In genomic region chr1:161013591-161014513, GRCh38 we compare ENCODE assay signal across 1 cellular context.
TF ChIP-seq lines count a peak whose summit lies in the region.

No MANE protein-coding gene starts in this region.

TF ChIP-seq in HepG2, 621 proteins besides CTCF, POLR2A, EP300 and RAD21 (continued from another document and continues in another):
- TF ChIP-seq LRRFIP1 (CRISPR knock-in tag; conservative IDR thresholded peaks at IDR 0.05) (no peak), DMTF1 (CRISPR knock-in tag; IDR thresholded peaks at IDR 0.05) (no peak; the same call in 1 of the 2 replicates), HMGA1 (CRISPR knock-in tag; conservative IDR thresholded peaks at IDR 0.05) (no peak), CBX5 (CRISPR knock-in tag; IDR thresholded peaks at IDR 0.05; ENCODE audit: borderline replicate concordance) (peak; percentile 89; the same call in 1 of the 2 replicates), HOXD1 (CRISPR knock-in tag; IDR thresholded peaks at IDR 0.05) (peak; percentile 54), CSRNP2 (CRISPR knock-in tag; conservative IDR thresholded peaks at IDR 0.05; ENCODE audit: low read depth) (no peak), CEBPG (CRISPR knock-in tag; IDR thresholded peaks at IDR 0.05) (peak; percentile 97), HNF1A (IDR thresholded peaks at IDR 0.05; ENCODE audit: low read depth) (peak; percentile 60; the same call in 1 of the 2 replicates), HNF1A (CRISPR knock-in tag; IDR thresholded peaks at IDR 0.05; ENCODE audit: borderline replicate concordance) (peak; percentile 94), HMG20A (CRISPR knock-in tag; IDR thresholded peaks at IDR 0.05; ENCODE audit: borderline replicate concordance) (peak; percentile 85), ATM (IDR thresholded peaks at IDR 0.05; ENCODE audit: borderline replicate concordance) (no peak), ZNF770 (CRISPR knock-in tag; IDR thresholded peaks at IDR 0.05) (no peak), YEATS2 (CRISPR knock-in tag; IDR thresholded peaks at IDR 0.05; ENCODE audit: borderline replicate concordance) (peak; percentile 82), KLF9 (CRISPR knock-in tag; IDR thresholded peaks at IDR 0.05; ENCODE audit: low read depth) (no peak), SOX13 (IDR thresholded peaks at IDR 0.05) (no peak), SOX13 (CRISPR knock-in tag; conservative IDR thresholded peaks at IDR 0.05 in 1 of 2, IDR thresholded peaks at IDR 0.05 in 1 of 2) (peak in 1 of 2 experiments; percentile 92; a peak in 2 of 4 replicates), ZNF430 (CRISPR knock-in tag; IDR thresholded peaks at IDR 0.05) (peak; percentile 92), ZNF740 (CRISPR knock-in tag; IDR thresholded peaks at IDR 0.05) (0 out of 2 replicates have a peak, but pooled peaks have one; percentile 35), ZNF33A (CRISPR knock-in tag; IDR thresholded peaks at IDR 0.05; ENCODE audit: borderline replicate concordance) (peak; percentile 48; the same call in 1 of the 2 replicates), PHF21A (CRISPR knock-in tag; IDR thresholded peaks at IDR 0.05) (peak; percentile 95), ZNF746 (CRISPR knock-in tag; IDR thresholded peaks at IDR 0.05) (peak; percentile 90), ZNF18 (CRISPR knock-in tag; IDR thresholded peaks at IDR 0.05; ENCODE audit: insufficient replicate concordance) (peak; percentile 99), HNF4G (IDR thresholded peaks at IDR 0.05; ENCODE audit: borderline replicate concordance, low read depth, low read length) (peak; percentile 96), HNF4G (CRISPR knock-in tag; IDR thresholded peaks at IDR 0.05; ENCODE audit: borderline replicate concordance, low read depth) (peak; percentile 99), ZNF589 (CRISPR knock-in tag; conservative IDR thresholded peaks at IDR 0.05) (no peak), ZNF766 (CRISPR knock-in tag; IDR thresholded peaks at IDR 0.05; ENCODE audit: borderline replicate concordance) (no peak), DNMT1 (CRISPR knock-in tag; IDR thresholded peaks at IDR 0.05) (no peak), ZNF792 (CRISPR knock-in tag; IDR thresholded peaks at IDR 0.05) (peak; percentile 72; the same call in 1 of the 2 replicates), YY1 (IDR thresholded peaks at IDR 0.05; ENCODE audit: insufficient read depth, insufficient replicate concordance, low read depth, low read length) (peak; percentile 61), GABPB1 (CRISPR knock-in tag; IDR thresholded peaks at IDR 0.05) (peak; percentile 93), ZNF512 (CRISPR knock-in tag; IDR thresholded peaks at IDR 0.05) (no peak), DDIT3 (CRISPR knock-in tag; IDR thresholded peaks at IDR 0.05) (no peak), ZNF563 (CRISPR knock-in tag; IDR thresholded peaks at IDR 0.05) (no peak), NBN (conservative IDR thresholded peaks at IDR 0.05) (no peak), ZSCAN31 (CRISPR knock-in tag; IDR thresholded peaks at IDR 0.05; ENCODE audit: low read depth) (peak; percentile 54), SIX1 (CRISPR knock-in tag; IDR thresholded peaks at IDR 0.05; ENCODE audit: borderline replicate concordance) (peak; percentile 84; the same call in 1 of the 2 replicates), FOXP1 (IDR thresholded peaks at IDR 0.05) (no peak), FOXP1 (CRISPR knock-in tag; IDR thresholded peaks at IDR 0.05) (peak; percentile 68), POLR2AphosphoS5 (IDR thresholded peaks at IDR 0.05; ENCODE audit: low read depth, low read length) (peak; percentile 47; the same call in 1 of the 2 replicates), KLF12 (CRISPR knock-in tag; IDR thresholded peaks at IDR 0.05; ENCODE audit: borderline replicate concordance) (no peak), TARDBP (CRISPR knock-in tag; IDR thresholded peaks at IDR 0.05) (peak; percentile 95), ZNF44 (CRISPR knock-in tag; IDR thresholded peaks at IDR 0.05) (no peak), ZNF326 (CRISPR knock-in tag; IDR thresholded peaks at IDR 0.05; ENCODE audit: borderline replicate concordance) (no peak), RFX3 (CRISPR knock-in tag; IDR thresholded peaks at IDR 0.05) (no peak), ZFP82 (CRISPR knock-in tag; IDR thresholded peaks at IDR 0.05; ENCODE audit: borderline replicate concordance) (no peak), ZNF605 (CRISPR knock-in tag; IDR thresholded peaks at IDR 0.05) (peak; percentile 90), ZFX (CRISPR knock-in tag; IDR thresholded peaks at IDR 0.05; ENCODE audit: low read depth) (peak; percentile 69; the same call in 1 of the 2 replicates), ZZZ3 (CRISPR knock-in tag; IDR thresholded peaks at IDR 0.05; ENCODE audit: borderline replicate concordance) (peak; percentile 58; the same call in 1 of the 2 replicates), MAX (IDR thresholded peaks at IDR 0.05) (peak; percentile 82), FOXJ3 (CRISPR knock-in tag; IDR thresholded peaks at IDR 0.05; ENCODE audit: borderline replicate concordance) (peak; percentile 92), EED (CRISPR knock-in tag; IDR thresholded peaks at IDR 0.05) (no peak)
